ENCODE assay signal across 1 cellular context in the genomic region with DNA sequence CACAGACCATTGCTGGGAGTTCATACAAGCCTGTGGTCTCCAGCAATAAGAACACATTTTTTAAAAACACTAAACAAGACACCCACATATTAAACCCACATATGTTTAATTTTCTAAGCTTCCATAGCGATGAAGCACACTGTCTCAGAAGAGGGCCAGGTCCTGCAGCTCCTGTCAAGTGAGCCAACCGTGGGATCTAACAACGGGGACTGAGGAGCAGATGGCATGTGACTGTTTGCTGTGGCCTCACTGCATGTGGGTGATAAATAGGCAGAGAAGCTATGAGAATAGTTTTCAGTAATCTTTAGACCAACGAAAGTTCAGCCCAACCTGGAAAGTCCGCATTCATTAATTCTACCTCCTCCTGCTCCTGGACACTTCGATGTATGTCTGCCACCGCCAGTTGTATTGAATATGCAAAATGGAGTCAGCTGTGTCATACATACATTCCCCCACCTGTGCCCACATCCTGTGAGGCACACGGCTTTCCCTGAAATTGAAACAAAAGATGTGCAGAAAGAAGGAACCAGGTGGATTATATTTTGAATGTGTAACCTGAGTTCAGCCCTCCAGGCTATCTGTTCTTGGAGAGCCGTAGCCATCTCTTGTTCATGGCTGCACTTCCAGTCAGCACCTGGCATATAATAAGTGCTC.
TF ChIP-seq lines count a peak whose summit lies in the region.

No MANE protein-coding gene starts in this region.

TF ChIP-seq in GM12878, 131 proteins besides CTCF, POLR2A, EP300 and RAD21 (continued from another document):
- TF ChIP-seq, protein P1, sequence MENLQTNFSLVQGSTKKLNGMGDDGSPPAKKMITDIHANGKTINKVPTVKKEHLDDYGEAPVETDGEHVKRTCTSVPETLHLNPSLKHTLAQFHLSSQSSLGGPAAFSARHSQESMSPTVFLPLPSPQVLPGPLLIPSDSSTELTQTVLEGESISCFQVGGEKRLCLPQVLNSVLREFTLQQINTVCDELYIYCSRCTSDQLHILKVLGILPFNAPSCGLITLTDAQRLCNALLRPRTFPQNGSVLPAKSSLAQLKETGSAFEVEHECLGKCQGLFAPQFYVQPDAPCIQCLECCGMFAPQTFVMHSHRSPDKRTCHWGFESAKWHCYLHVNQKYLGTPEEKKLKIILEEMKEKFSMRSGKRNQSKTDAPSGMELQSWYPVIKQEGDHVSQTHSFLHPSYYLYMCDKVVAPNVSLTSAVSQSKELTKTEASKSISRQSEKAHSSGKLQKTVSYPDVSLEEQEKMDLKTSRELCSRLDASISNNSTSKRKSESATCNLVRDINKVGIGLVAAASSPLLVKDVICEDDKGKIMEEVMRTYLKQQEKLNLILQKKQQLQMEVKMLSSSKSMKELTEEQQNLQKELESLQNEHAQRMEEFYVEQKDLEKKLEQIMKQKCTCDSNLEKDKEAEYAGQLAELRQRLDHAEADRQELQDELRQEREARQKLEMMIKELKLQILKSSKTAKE (IDR thresholded peaks at IDR 0.05; ENCODE audit: low read depth, poor library complexity, severe bottlenecking), result no peak
- TF ChIP-seq RFX5 (IDR thresholded peaks at IDR 0.05; ENCODE audit: low read depth, low read length) (no peak), PML (IDR thresholded peaks at IDR 0.05; ENCODE audit: low read length) (no peak), GABPA (IDR thresholded peaks at IDR 0.05; ENCODE audit: low read depth) (no peak), STAT1 (conservative IDR thresholded peaks at IDR 0.05) (no peak)
- TF ChIP-seq, protein P2, sequence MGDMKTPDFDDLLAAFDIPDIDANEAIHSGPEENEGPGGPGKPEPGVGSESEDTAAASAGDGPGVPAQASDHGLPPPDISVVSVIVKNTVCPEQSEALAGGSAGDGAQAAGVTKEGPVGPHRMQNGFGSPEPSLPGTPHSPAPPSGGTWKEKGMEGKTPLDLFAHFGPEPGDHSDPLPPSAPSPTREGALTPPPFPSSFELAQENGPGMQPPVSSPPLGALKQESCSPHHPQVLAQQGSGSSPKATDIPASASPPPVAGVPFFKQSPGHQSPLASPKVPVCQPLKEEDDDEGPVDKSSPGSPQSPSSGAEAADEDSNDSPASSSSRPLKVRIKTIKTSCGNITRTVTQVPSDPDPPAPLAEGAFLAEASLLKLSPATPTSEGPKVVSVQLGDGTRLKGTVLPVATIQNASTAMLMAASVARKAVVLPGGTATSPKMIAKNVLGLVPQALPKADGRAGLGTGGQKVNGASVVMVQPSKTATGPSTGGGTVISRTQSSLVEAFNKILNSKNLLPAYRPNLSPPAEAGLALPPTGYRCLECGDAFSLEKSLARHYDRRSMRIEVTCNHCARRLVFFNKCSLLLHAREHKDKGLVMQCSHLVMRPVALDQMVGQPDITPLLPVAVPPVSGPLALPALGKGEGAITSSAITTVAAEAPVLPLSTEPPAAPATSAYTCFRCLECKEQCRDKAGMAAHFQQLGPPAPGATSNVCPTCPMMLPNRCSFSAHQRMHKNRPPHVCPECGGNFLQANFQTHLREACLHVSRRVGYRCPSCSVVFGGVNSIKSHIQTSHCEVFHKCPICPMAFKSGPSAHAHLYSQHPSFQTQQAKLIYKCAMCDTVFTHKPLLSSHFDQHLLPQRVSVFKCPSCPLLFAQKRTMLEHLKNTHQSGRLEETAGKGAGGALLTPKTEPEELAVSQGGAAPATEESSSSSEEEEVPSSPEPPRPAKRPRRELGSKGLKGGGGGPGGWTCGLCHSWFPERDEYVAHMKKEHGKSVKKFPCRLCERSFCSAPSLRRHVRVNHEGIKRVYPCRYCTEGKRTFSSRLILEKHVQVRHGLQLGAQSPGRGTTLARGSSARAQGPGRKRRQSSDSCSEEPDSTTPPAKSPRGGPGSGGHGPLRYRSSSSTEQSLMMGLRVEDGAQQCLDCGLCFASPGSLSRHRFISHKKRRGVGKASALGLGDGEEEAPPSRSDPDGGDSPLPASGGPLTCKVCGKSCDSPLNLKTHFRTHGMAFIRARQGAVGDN (IDR thresholded peaks at IDR 0.05), result no peak
